Comparison of ENCODE assay signal across 8 cellular contexts in genomic region chr16:57985204-57986121, GRCh38. TPM values are rescaled to one million over a fixed set of nuclear protein-coding genes. Genes with fewer than 3 reads are reported as not detected.
A peak's percentile ranks its signal among the peaks of the same experiment; 100 is the strongest.
DNase-seq lines count a peak whose midpoint lies in the region; ATAC-seq and TF ChIP-seq lines count a peak whose summit lies in the region.

No MANE protein-coding gene starts in this region.

- TF ChIP-seq CTCF in colonic mucosa (IDR thresholded peaks at IDR 0.05), result no peak
- TF ChIP-seq CTCF in vagina (IDR thresholded peaks at IDR 0.05), result no peak

- DNase-seq in colonic mucosa (no peak), vagina (ENCODE audit: extremely low spot score in 2 of 2) (no peak), SHP77 (lab: John Stamatoyannopoulos, UW) (no peak), NCI-H1092 treated with DMSO at 0.1 percent for 48 hours (lab: John Stamatoyannopoulos, UW) (no peak), NCI-H1436 (lab: John Stamatoyannopoulos, UW) (no peak)

- no peaks in the 10 kb centered on the region for H3K27me3 ChIP-seq in BLaER1
- H3K27me3 ChIP-seq in colonic mucosa, result peaks cover 6% of the 10 kb centered on the region
- no peaks in the 10 kb centered on the region for H3K27me3 ChIP-seq in mononuclear cell (ENCODE audit: insufficient read depth, low read length)
- H3K27me3 ChIP-seq in vagina, result no peaks in the 10 kb centered on the region

- intact Hi-C loops in colonic mucosa (cut with DNase I) (no loop called here), vagina (cut with DNase I) (no loop called here)

- H3K4me3 ChIP-seq in BLaER1, result peak overlapping the region; percentile 63
- peak overlapping the region; percentile 45 for H3K4me3 ChIP-seq in colonic mucosa
- peak overlapping the region; percentile 40 for H3K4me3 ChIP-seq in mononuclear cell (ENCODE audit: low read length)
- H3K4me3 ChIP-seq in vagina, result peak overlapping the region; percentile 65 to 71

- no peak for TF ChIP-seq POLR2A in vagina (IDR thresholded peaks at IDR 0.05)

- ATAC-seq in HG03159 (IDR thresholded peaks at IDR 0.05; ENCODE audit: unreplicated experiment), result peak; percentile 16

- no peaks in the 10 kb centered on the region for H3K36me3 ChIP-seq in BLaER1
- H3K36me3 ChIP-seq in colonic mucosa, result no peaks in the 10 kb centered on the region
- H3K36me3 ChIP-seq in vagina, result no peaks in the 10 kb centered on the region

- H3K4me2 ChIP-seq in BLaER1, result peak overlapping the region; percentile 70

- H3K9ac ChIP-seq in BLaER1, result peak overlapping the region; percentile 55; the same call in 1 of the 2 replicates
- no peak overlapping the region for H3K9ac ChIP-seq in colonic mucosa (ENCODE audit: low read depth in 2 of 2, low read length in 2 of 2)

- H3K27ac ChIP-seq in BLaER1, result no peak overlapping the region
- no peak overlapping the region for H3K27ac ChIP-seq in colonic mucosa
- H3K27ac ChIP-seq in vagina, result peak overlapping the region; percentile 58

- H4K20me1 ChIP-seq in BLaER1, result no peaks in the 10 kb centered on the region

- H3K4me1 ChIP-seq in BLaER1 (peaks cover 7% of the 10 kb centered on the region), colonic mucosa (peaks cover 6% of the 10 kb centered on the region), mononuclear cell (ENCODE audit: insufficient read depth, low read length) (peaks cover 13% of the 10 kb centered on the region), vagina (peaks cover 17% of the 10 kb centered on the region)

- H3K9me3 ChIP-seq in BLaER1 (no peaks in the 10 kb centered on the region), colonic mucosa (no peaks in the 10 kb centered on the region), mononuclear cell (ENCODE audit: low read depth, low read length) (no peaks in the 10 kb centered on the region), vagina (no peaks in the 10 kb centered on the region)

RNA-seq across cellular contexts. Expression of gene CNGB1, which starts 14.5 kb away (rescaled TPM):
- total RNA-seq in colonic mucosa, result under 1 TPM; 0.05 to 0.69 TPM
- not detected for total RNA-seq in mononuclear cell
- not detected for total RNA-seq in vagina

RNA-seq across cellular contexts. Expression of gene ZNF319, which starts 15.0 kb away (rescaled TPM):
- total RNA-seq in colonic mucosa (1 to 10 TPM; 3.5 to 5.3 TPM), mononuclear cell (5.7 TPM), vagina (7.9 TPM)

RNA-seq across cellular contexts. Expression of gene USB1, which starts 15.7 kb away (rescaled TPM):
- total RNA-seq in colonic mucosa (10 to 100 TPM; 34.2 to 49.8 TPM), mononuclear cell (20.4 TPM), vagina (44.2 TPM)

RNA-seq across cellular contexts. Expression of gene MMP15, which starts 40.1 kb away (rescaled TPM):
- total RNA-seq in colonic mucosa (100 to 1,000 TPM in 1 of 2 donors, 10 to 100 TPM in 1; 79.2 to 126 TPM), mononuclear cell (0.10 TPM), vagina (2.9 TPM)
